10 cellular contexts compared by ENCODE assay signal in the genomic region with DNA sequence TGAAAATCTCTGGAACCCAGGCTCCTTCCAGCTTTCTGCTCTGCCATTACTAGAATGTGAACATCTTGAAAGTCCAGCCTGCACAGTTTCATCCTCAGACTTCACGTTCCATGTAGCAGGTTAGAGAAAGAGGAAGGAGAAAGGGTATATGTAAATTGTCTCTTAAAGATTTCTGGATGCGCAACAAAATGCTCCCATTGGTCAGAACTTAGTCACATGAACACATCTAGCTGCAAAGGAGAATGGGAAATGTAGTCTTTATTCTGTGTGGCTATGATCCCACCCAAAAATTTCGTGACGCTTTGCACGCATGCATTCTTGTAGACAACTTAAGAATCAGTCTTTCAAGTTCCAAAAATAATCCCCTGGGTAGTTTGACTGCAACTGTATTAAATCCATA. TPM values are rescaled to one million over a fixed set of nuclear protein-coding genes. Genes with fewer than 3 reads are reported as not detected.
A peak's percentile ranks its signal among the peaks of the same experiment; 100 is the strongest.
DNase-seq lines count a peak whose midpoint lies in the region; ATAC-seq and TF ChIP-seq lines count a peak whose summit lies in the region.
"Had no signal": no experiment of that assay in that cellular context is flagged by ENCODE, and none has a peak within 500 bp of the region (broad histone marks: within the 10 kb centered on the region; RNA-seq: fewer than 3 reads in every experiment).

No MANE protein-coding gene starts in this region.

- POLR2A ChIA-PET in OCI-LY7 (lab: Charles Lee): interaction anchor here (0.5 to 1.5 kb wide), 6 partner anchors 16 to 631 kb away, joined by 3 to 4 read pairs (median 3); no protein-coding TSS in a partner anchor

- H3K27ac ChIP-seq in OCI-LY7 (ENCODE audit: low read depth, low read length, poor library complexity, severe bottlenecking): no peak overlapping the region
- H3K27ac ChIP-seq: ovary had no signal

- no peaks in the 10 kb centered on the region for H3K9me3 ChIP-seq in OCI-LY7 (ENCODE audit: low read length)
- H3K9me3 ChIP-seq: ovary had no signal

- TF ChIP-seq CTCF in OCI-LY7 (conservative IDR thresholded peaks at IDR 0.05; ENCODE audit: low read length): no peak

- H3K36me3 Mint-ChIP-seq in activated T-helper 1 cell treated with anti-CD3 and anti-CD28 coated beads, Interleukin-12 subunit alpha, Interleukin-12 subunit beta, Interleukin-2, Interleukin-4 antibody, amounts not matched to agents 30 ng/mL and 10 ng/mL and 1 ng/mL, durations not matched to agents 14 hours and 24 hours and 36 hours (ENCODE audit: low read depth): peaks cover 2% of the 10 kb centered on the region

- peak overlapping the region; percentile 76 for H3K4me2 ChIP-seq in OCI-LY7 (ENCODE audit: low read length)

- peaks cover 9% of the 10 kb centered on the region for H3K27me3 Mint-ChIP-seq in activated T-helper 1 cell treated with anti-CD3 and anti-CD28 coated beads, Interleukin-12 subunit alpha, Interleukin-12 subunit beta, Interleukin-2, Interleukin-4 antibody, amounts not matched to agents 30 ng/mL and 10 ng/mL and 1 ng/mL, durations not matched to agents 14 hours and 24 hours and 36 hours (ENCODE audit: insufficient read depth)

- H3K4me1 Mint-ChIP-seq in activated T-helper 1 cell treated with anti-CD3 and anti-CD28 coated beads, Interleukin-12 subunit alpha, Interleukin-12 subunit beta, Interleukin-2, Interleukin-4 antibody, amounts not matched to agents 30 ng/mL and 10 ng/mL and 1 ng/mL, durations not matched to agents 14 hours and 24 hours and 36 hours (ENCODE audit: low read depth): no peaks in the 10 kb centered on the region

- H3K9me2 ChIP-seq in OCI-LY7 (ENCODE audit: insufficient read depth, low read length): no peaks in the 10 kb centered on the region

- H3K36me3 ChIP-seq in OCI-LY7 (ENCODE audit: insufficient read depth, low read length): no peaks in the 10 kb centered on the region
- H3K36me3 ChIP-seq: ovary had no signal

- H3K27ac Mint-ChIP-seq in activated T-helper 1 cell treated with anti-CD3 and anti-CD28 coated beads, Interleukin-12 subunit alpha, Interleukin-12 subunit beta, Interleukin-2, Interleukin-4 antibody, amounts not matched to agents 30 ng/mL and 10 ng/mL and 1 ng/mL, durations not matched to agents 14 hours and 24 hours and 36 hours: no peak overlapping the region

- peaks cover 4% of the 10 kb centered on the region for H3K4me1 ChIP-seq in OCI-LY7 (ENCODE audit: insufficient read depth, low read length, poor library complexity, severe bottlenecking)

- H3K79me2 ChIP-seq in OCI-LY7 (ENCODE audit: insufficient read depth, low read depth, low read length): no peaks in the 10 kb centered on the region

- no TSS peak for BruUV-seq in OCI-LY7 (replicated peaks; lab: Mats Ljungman, UMichigan)

- ATAC-seq in HG02852 (IDR thresholded peaks at IDR 0.05; ENCODE audit: unreplicated experiment): peak; percentile 57
- ATAC-seq in GM19324 (IDR thresholded peaks at IDR 0.05; ENCODE audit: low FRiP score, unreplicated experiment): no peak

- peak overlapping the region; percentile 62 for H3K4me3 ChIP-seq in OCI-LY7 (ENCODE audit: low read depth, low read length, poor library complexity, severe bottlenecking)
- H3K4me3 ChIP-seq: ovary had no signal

- no peak overlapping the region for H3K4me3 Mint-ChIP-seq in activated T-helper 1 cell treated with anti-CD3 and anti-CD28 coated beads, Interleukin-12 subunit alpha, Interleukin-12 subunit beta, Interleukin-2, Interleukin-4 antibody, amounts not matched to agents 30 ng/mL and 10 ng/mL and 1 ng/mL, durations not matched to agents 14 hours and 24 hours and 36 hours

- H3K9me3 Mint-ChIP-seq in activated T-helper 1 cell treated with anti-CD3 and anti-CD28 coated beads, Interleukin-12 subunit alpha, Interleukin-12 subunit beta, Interleukin-2, Interleukin-4 antibody, amounts not matched to agents 30 ng/mL and 10 ng/mL and 1 ng/mL, durations not matched to agents 14 hours and 24 hours and 36 hours: no peaks in the 10 kb centered on the region

- H4K20me1 ChIP-seq in OCI-LY7 (ENCODE audit: insufficient read depth, low read length): no peaks in the 10 kb centered on the region

- H2AFZ ChIP-seq in OCI-LY7 (ENCODE audit: low read length): peak overlapping the region; percentile 99

- CTCF ChIA-PET in OCI-LY7 (lab: Charles Lee; ENCODE audit: unreplicated experiment): no interaction called here

- intact Hi-C loops in OCI-LY7 (cut with micrococcal nuclease; ENCODE audit: unreplicated experiment): no loop called here
- intact Hi-C loops in activated T-helper 1 cell treated with anti-CD3 and anti-CD28 coated beads, Interleukin-12 subunit alpha, Interleukin-12 subunit beta, Interleukin-2, Interleukin-4 antibody, amounts not matched to agents 30 ng/mL and 10 ng/mL and 1 ng/mL, durations not matched to agents 14 hours and 24 hours and 36 hours (cut with micrococcal nuclease): no loop called here

- DNase-seq in ELR (ENCODE audit: low read depth) (peak; percentile 12), OCI-LY7 (ENCODE audit: low spot score) (peak; percentile 82), germinal center (ENCODE audit: low spot score) (peak; percentile 70), NCI-H510A treated with DMSO at 0.1 percent for 48 hours (lab: John Stamatoyannopoulos, UW) (no peak), cerebellar nuclear complex (lab: John Stamatoyannopoulos, UW) (no peak)
- DNase-seq in activated T-helper 1 cell treated with anti-CD3 and anti-CD28 coated beads, Interleukin-12 subunit alpha, Interleukin-12 subunit beta, Interleukin-2, Interleukin-4 antibody, amounts not matched to agents 30 ng/mL and 10 ng/mL and 1 ng/mL, durations not matched to agents 14 hours and 24 hours and 36 hours (ENCODE audit: low spot score): no peak
- DNase-seq: activated naive CD4-positive, alpha-beta T cell treated with anti-CD3 and anti-CD28 coated beads, Interleukin-2, amount 50 U/mL, for 16 hours; ovary had no signal

RNA-seq across cellular contexts. Expression of gene CHD6, which starts 46.4 kb away (rescaled TPM):
- total RNA-seq in OCI-LY7 (2014; rRNA removed; shearing (Covaris generic)): 26.9 and 38.6 TPM in 2 replicates
- total RNA-seq in OCI-LY7 (2022): 45.7 and 55.4 TPM in 2 replicates
- 34.3 and 36.8 TPM in 2 replicates for total RNA-seq in activated T-helper 1 cell treated with anti-CD3 and anti-CD28 coated beads, Interleukin-12 subunit alpha, Interleukin-12 subunit beta, Interleukin-2, Interleukin-4 antibody, amounts not matched to agents 30 ng/mL and 10 ng/mL and 1 ng/mL, durations not matched to agents 14 hours and 24 hours and 36 hours

Comparison
In these comparisons a context has a peak if more than half of its experiments do, and no peak if none do; other contexts are left out.
1. DNase-seq: peak in ELR (single experiment), OCI-LY7 (single experiment) and germinal center (single experiment); none in activated T-helper 1 cell treated with anti-CD3 and anti-CD28 coated beads, Interleukin-12 subunit alpha, Interleukin-12 subunit beta, Interleukin-2, Interleukin-4 antibody, amounts not matched to agents 30 ng/mL and 10 ng/mL and 1 ng/mL, durations not matched to agents 14 hours and 24 hours and 36 hours (single experiment), NCI-H510A treated with DMSO at 0.1 percent for 48 hours (single experiment) and cerebellar nuclear complex (0 of 2).